Comparison of ENCODE assay signal across 5 cellular contexts in the genomic region with DNA sequence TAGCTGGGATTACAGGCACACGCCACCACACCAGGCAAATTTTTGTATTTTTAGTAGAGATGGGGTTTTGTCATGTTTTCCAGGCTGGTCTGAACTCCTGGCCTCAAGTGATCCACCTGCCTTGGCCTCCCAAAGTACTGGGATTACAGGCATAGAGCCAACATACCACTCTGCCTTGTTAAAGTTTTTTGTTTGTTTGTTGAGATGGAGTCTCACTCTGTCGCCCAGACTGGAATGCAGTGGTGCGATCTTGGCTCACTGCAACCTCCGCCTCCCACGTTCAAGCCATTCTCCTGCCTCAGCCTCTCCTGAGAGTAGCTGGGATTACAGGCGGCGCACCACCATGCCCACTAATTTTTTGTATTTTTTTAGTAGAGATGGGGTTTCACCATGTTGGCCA. TPM values are rescaled to one million over a fixed set of nuclear protein-coding genes. Genes with fewer than 3 reads are reported as not detected.
DNase-seq lines count a peak whose midpoint lies in the region; ATAC-seq, FAIRE-seq and TF ChIP-seq lines count a peak whose summit lies in the region.
"Not testable (repeated sequence)": the region's sequence is repeated elsewhere in the genome, so short reads cannot be mapped to it uniquely, and the experiment has no call there.

No MANE protein-coding gene starts in this region.

- BruUV-seq in HepG2 (replicated peaks; lab: Mats Ljungman, UMichigan), result not testable (repeated sequence)

- peaks cover 5 to 23% (median 13%) of the 10 kb centered on the region in 4 donors for H3K4me1 Mint-ChIP-seq in CD4-positive, alpha-beta memory T cell
- H3K4me1 Mint-ChIP-seq in type B pancreatic cell (ENCODE audit: unreplicated experiment), result peaks cover 15% of the 10 kb centered on the region

- peak overlapping the region in 4 of 7 donors; percentile 29 to 97 (median 71) for H3K27ac Mint-ChIP-seq in CD4-positive, alpha-beta memory T cell
- H3K27ac Mint-ChIP-seq in type B pancreatic cell, result peak overlapping the region; percentile 69

- intact Hi-C loops in CD4-positive, alpha-beta memory T cell (cut with micrococcal nuclease); HepG2 (cut with micrococcal nuclease; ENCODE audit: unreplicated experiment): not testable (repeated sequence)

- CTCF ChIA-PET in CD4-positive, alpha-beta memory T cell (lab: Charles Lee; ENCODE audit: partially characterized antibody), result interaction anchor here (0.9 to 9.1 kb wide), 7 partner anchors 10 to 54 kb away, joined by 4 to 65 read pairs (median 12); no protein-coding TSS in a partner anchor
- CTCF ChIA-PET in HepG2 (lab: Yijun Ruan, JAX; ENCODE audit: low intra/inter-chr PET ratio, low total read pairs), result not testable (repeated sequence)

- H3K4me3 ChIP-seq in BLaER1; CD4-positive, alpha-beta memory T cell (ENCODE audit: low read length in 2 of 2); SJSA1; HepG2 (replicated peaks in 1 of 3; ENCODE audit: insufficient read depth in 1 of 3, low read depth in 2 of 3, low read length in 3 of 3): not testable (repeated sequence)

- H3K27ac ChIP-seq in BLaER1, result 0 out of 2 replicates have a peak overlapping the region, but pooled peaks have one; percentile 12
- not testable (repeated sequence) for H3K27ac ChIP-seq in CD4-positive, alpha-beta memory T cell (ENCODE audit: low read depth, low read length); SJSA1; HepG2 (ENCODE audit: extremely low read length, insufficient read depth, low read length)

- not testable (repeated sequence) for H2AFZ ChIP-seq in HepG2 (ENCODE audit: low read length)

- ATAC-seq in HepG2, result not testable (repeated sequence)

- not testable (repeated sequence) for H3K9ac ChIP-seq in BLaER1; HepG2 (ENCODE audit: insufficient read depth, low read depth, low read length)

- peaks cover 69% of the 10 kb centered on the region for H3K4me1 ChIP-seq in BLaER1
- peaks cover 14% of the 10 kb centered on the region for H3K4me1 ChIP-seq in CD4-positive, alpha-beta memory T cell (ENCODE audit: insufficient read depth, low read length)
- H3K4me1 ChIP-seq in SJSA1 (replicated peaks), result peaks cover 32% of the 10 kb centered on the region
- H3K4me1 ChIP-seq in HepG2 (ENCODE audit: insufficient read depth, low read length), result peaks cover 26% of the 10 kb centered on the region

- in situ Hi-C loops in HepG2 (cut with HindIII; ENCODE audit: extremely low pct_ligation_motif_present, low pct_unique_long_range_greater_than_20kb), result not testable (repeated sequence)

- H3K27me3 Mint-ChIP-seq in CD4-positive, alpha-beta memory T cell; type B pancreatic cell: not testable (repeated sequence)

- POLR2A ChIA-PET in CD4-positive, alpha-beta memory T cell (lab: Charles Lee; ENCODE audit: partially characterized antibody), result interaction anchor here (1.4 to 10.0 kb wide), 3 partner anchors 45 to 115 kb away, joined by 4 to 265 read pairs (median 84); a partner anchor contains a TSS
- POLR2A ChIA-PET in HepG2 (lab: Yijun Ruan, JAX), result interaction anchor here (1.3 kb wide), 1 partner anchor 13 kb away, joined by 7 read pairs; no protein-coding TSS in a partner anchor

- H3K79me2 ChIP-seq in HepG2 (ENCODE audit: insufficient read depth, low read length), result not testable (repeated sequence)

- H3K9me3 Mint-ChIP-seq in CD4-positive, alpha-beta memory T cell; type B pancreatic cell: not testable (repeated sequence)

- WGBS in HepG2 (ENCODE audit: low lambda C conversion rate), result 41% methylated on average over 7 of the region's 7 CpGs

- not testable (repeated sequence) for H3K36me3 Mint-ChIP-seq in CD4-positive, alpha-beta memory T cell; type B pancreatic cell

- not testable (repeated sequence) for TF ChIP-seq EP300 in HepG2 (IDR thresholded peaks at IDR 0.05; ENCODE audit: low read depth in 2 of 2, low read length in 2 of 2); HepG2 (CRISPR knock-in tag; IDR thresholded peaks at IDR 0.05; ENCODE audit: borderline replicate concordance)

- not testable (repeated sequence) for FAIRE-seq in HepG2 (lab: Jason Lieb, UNC)

- not testable (repeated sequence) for TF ChIP-seq CTCF in HepG2 (CRISPR knock-in tag; IDR thresholded peaks at IDR 0.05); type B pancreatic cell (conservative IDR thresholded peaks at IDR 0.05)

- not testable (repeated sequence) for TF ChIP-seq POLR2A in HepG2 (IDR thresholded peaks at IDR 0.05; ENCODE audit: insufficient read depth in 1 of 2, low read depth in 2 of 2, low read length in 2 of 2)

- H3K27me3 ChIP-seq in BLaER1; CD4-positive, alpha-beta memory T cell (ENCODE audit: insufficient read depth, low read length); SJSA1 (replicated peaks): not testable (repeated sequence)
- peaks cover 0 to 12% of the 10 kb centered on the region in 2 experiments; a peak in 3 of 5 replicates for H3K27me3 ChIP-seq in HepG2 (ENCODE audit: control insufficient read depth in 1 of 2, insufficient read depth in 2 of 2, low read length in 2 of 2)

- H3K9me3 ChIP-seq in BLaER1, result peaks cover 13% of the 10 kb centered on the region
- not testable (repeated sequence) for H3K9me3 ChIP-seq in CD4-positive, alpha-beta memory T cell (ENCODE audit: control insufficient read depth in 1 of 2, low read length in 2 of 2); SJSA1 (replicated peaks); HepG2 (ENCODE audit: low read length)

- H4K20me1 ChIP-seq in BLaER1; HepG2 (ENCODE audit: insufficient read depth, low read length): not testable (repeated sequence)

- not testable (repeated sequence) for DNase-seq in CD4-positive, alpha-beta memory T cell; HepG2 (ENCODE audit: low spot score); type B pancreatic cell (ENCODE audit: extremely low spot score, unreplicated experiment)
- peak; percentile 71 to 72 for DNase-seq in SJSA1 (ENCODE audit: low read depth in 1 of 2, low spot score in 2 of 2)

- not testable (repeated sequence) for TF ChIP-seq RAD21 in HepG2 (CRISPR knock-in tag; IDR thresholded peaks at IDR 0.05)

- not testable (repeated sequence) for H3K36me3 ChIP-seq in BLaER1; CD4-positive, alpha-beta memory T cell (ENCODE audit: insufficient read depth, low read length); SJSA1; HepG2 (replicated peaks in 1 of 2; ENCODE audit: control insufficient read depth in 1 of 2, insufficient read depth in 2 of 2, low read length in 2 of 2)

- H3K4me3 Mint-ChIP-seq in CD4-positive, alpha-beta memory T cell, result peak overlapping the region in 1 of 8 donors; percentile 6
- H3K4me3 Mint-ChIP-seq in type B pancreatic cell, result not testable (repeated sequence)

- H3K4me2 ChIP-seq in BLaER1, result peak overlapping the region; percentile 75
- H3K4me2 ChIP-seq in HepG2 (ENCODE audit: low read depth, low read length), result not testable (repeated sequence)

TF ChIP-seq in HepG2, 621 proteins besides CTCF, POLR2A, EP300 and RAD21 (continues in another document):
- TF ChIP-seq TEAD3 (CRISPR knock-in tag; optimal IDR thresholded peaks at IDR 0.05; ENCODE audit: borderline replicate concordance) (peak; percentile 41), ZNF441 (CRISPR knock-in tag; IDR thresholded peaks at IDR 0.05; ENCODE audit: borderline replicate concordance) (peak; percentile 64; the same call in 1 of the 2 replicates)

RNA-seq across cellular contexts. Expression of a gene that starts 48.3 kb away (rescaled TPM):
- total RNA-seq in CD4-positive, alpha-beta memory T cell, result 1,000 to 10,000 TPM in 1 of 2 experiments, 100 to 1,000 TPM in 1; 974 to 1,069 TPM
- polyA plus RNA-seq in CD4-positive, alpha-beta memory T cell, result 1,000 to 10,000 TPM; 1,347 to 1,836 TPM
- 971 and 998 TPM in 2 replicates for total RNA-seq in SJSA1 (2014; rRNA removed; shearing (Covaris generic))
- total RNA-seq in HepG2 (2016; rRNA removed; fragmentation: Illumina TruSeq; extraction: Trizol), result 1,086 and 1,212 TPM in 2 replicates
- total RNA-seq in HepG2 (2016; cell fraction: cytosol; rRNA removed; fragmentation: Illumina TruSeq; extraction: Trizol; ENCODE audit: low read depth), result 383 and 429 TPM in 2 replicates
- total RNA-seq in HepG2 (2016; cell fraction: insoluble cytoplasmic fraction; rRNA removed; fragmentation: Illumina TruSeq; extraction: Trizol), result 1,123 and 1,183 TPM in 2 replicates
- total RNA-seq in HepG2 (2016; cell fraction: membrane; rRNA removed; fragmentation: Illumina TruSeq; extraction: Trizol), result 561 and 605 TPM in 2 replicates
- total RNA-seq in HepG2 (2016; cell fraction: nucleus; rRNA removed; fragmentation: Illumina TruSeq; extraction: Trizol), result 429 and 440 TPM in 2 replicates
- 174 and 190 TPM in 2 replicates for polyA plus RNA-seq in HepG2 (2011; rRNA removed)
- 192 and 196 TPM in 2 replicates for polyA plus RNA-seq in HepG2 (2011; cell fraction: cytosol; rRNA removed)
- polyA plus RNA-seq in HepG2 (2011; cell fraction: nucleus; rRNA removed), result 112 and 149 TPM in 2 replicates
- polyA plus RNA-seq in HepG2 (2012), result 399 and 565 TPM in 2 replicates
- 460 and 492 TPM in 2 replicates for polyA plus RNA-seq in HepG2 (2016; cell fraction: cytosol; fragmentation: Illumina TruSeq; extraction: Trizol; ENCODE audit: low read depth)
- polyA plus RNA-seq in HepG2 (2016; cell fraction: insoluble cytoplasmic fraction; fragmentation: Illumina TruSeq; extraction: Trizol; ENCODE audit: low read depth), result 2,053 and 2,108 TPM in 2 replicates
- polyA plus RNA-seq in HepG2 (2016; cell fraction: membrane; fragmentation: Illumina TruSeq; extraction: Trizol; ENCODE audit: low read depth), result 673 and 705 TPM in 2 replicates
- 1,089 and 1,130 TPM in 2 replicates for polyA plus RNA-seq in HepG2 (2016; cell fraction: nucleus; fragmentation: Illumina TruSeq; extraction: Trizol; ENCODE audit: insufficient read depth, low read depth)
- polyA minus RNA-seq in HepG2 (2011; rRNA and poly(A)+ RNA removed; ENCODE audit: low replicate concordance), result 146 and 188 TPM in 2 replicates
- polyA minus RNA-seq in HepG2 (2011; cell fraction: cytosol; rRNA and poly(A)+ RNA removed), result 210 and 216 TPM in 2 replicates
- polyA minus RNA-seq in HepG2 (2011; cell fraction: nucleus; rRNA and poly(A)+ RNA removed), result 83.7 and 96.4 TPM in 2 replicates
- 969 and 1,228 TPM in 2 replicates for total RNA-seq in type B pancreatic cell (ENCODE audit: low replicate concordance)
